18 cellular contexts compared by ENCODE assay signal in genomic region chr12:9106610-9107541, GRCh38. TPM values are rescaled to one million over a fixed set of nuclear protein-coding genes. Genes with fewer than 3 reads are reported as not detected.
DNase-seq lines count a peak whose midpoint lies in the region; ATAC-seq and TF ChIP-seq lines count a peak whose summit lies in the region.
"Had no signal": no experiment of that assay in that cellular context is flagged by ENCODE, and none has a peak within 500 bp of the region (broad histone marks: within the 10 kb centered on the region; RNA-seq: fewer than 3 reads in every experiment).

No MANE protein-coding gene starts in this region.

- H3K27me3 Mint-ChIP-seq in activated T-cell treated with anti-CD3 and anti-CD28 coated beads, Interleukin-2, amount 50 U/mL, for 24 hours, result no peaks in the 10 kb centered on the region
- H3K27me3 Mint-ChIP-seq in glutamatergic neuron (ENCODE audit: unreplicated experiment), result no peaks in the 10 kb centered on the region
- H3K27me3 Mint-ChIP-seq: CD4-positive, CD25-positive, alpha-beta regulatory T cell had no signal

- no peak for DNase-seq in activated T-cell treated with anti-CD3 and anti-CD28 coated beads, Interleukin-2, amount 50 U/mL, for 24 hours
- no peak for DNase-seq in activated T-cell treated with anti-CD3 and anti-CD28 coated beads, Interleukin-2, amount 50 U/mL, for 48 hours
- DNase-seq in glutamatergic neuron (no peak), myocyte (ENCODE audit: low read depth) (peak; percentile 22), DMS114 treated with DMSO at 0.1 percent for 48 hours (lab: John Stamatoyannopoulos, UW; ENCODE audit: unreplicated experiment) (no peak)
- DNase-seq: CD4-positive, CD25-positive, alpha-beta regulatory T cell; CD8-positive, alpha-beta T cell; DMS 273 treated with DMSO at 0.1 percent for 48 hours; DMS53; DMS79 treated with DMSO at 0.1 percent for 48 hours; GF-D8; H9 had no signal

- H3K4me1 Mint-ChIP-seq in activated T-cell treated with anti-CD3 and anti-CD28 coated beads, Interleukin-2, amount 50 U/mL, for 24 hours (ENCODE audit: low read depth), result peaks cover 18% of the 10 kb centered on the region
- H3K4me1 Mint-ChIP-seq in glutamatergic neuron (ENCODE audit: low read depth, unreplicated experiment), result peaks cover 19% of the 10 kb centered on the region
- H3K4me1 Mint-ChIP-seq: B cell; CD4-positive, CD25-positive, alpha-beta regulatory T cell; GM23338; H9 had no signal

- H3K27ac Mint-ChIP-seq in activated T-cell treated with anti-CD3 and anti-CD28 coated beads, Interleukin-2, amount 50 U/mL, for 24 hours, result peak overlapping the region; percentile 22
- H3K27ac Mint-ChIP-seq in glutamatergic neuron (ENCODE audit: unreplicated experiment), result peak overlapping the region; percentile 92
- H3K27ac Mint-ChIP-seq: B cell; CD4-positive, CD25-positive, alpha-beta regulatory T cell; CD8-positive, alpha-beta T cell; GM23338; H9 had no signal

- no peak overlapping the region for H3K4me3 Mint-ChIP-seq in activated T-cell treated with anti-CD3 and anti-CD28 coated beads, Interleukin-2, amount 50 U/mL, for 24 hours
- H3K4me3 Mint-ChIP-seq in glutamatergic neuron (ENCODE audit: unreplicated experiment), result peak overlapping the region; percentile 72
- H3K4me3 Mint-ChIP-seq: B cell; CD4-positive, CD25-positive, alpha-beta regulatory T cell; CD8-positive, alpha-beta T cell; GM23338; H9 had no signal

- no peaks in the 10 kb centered on the region for H3K36me3 Mint-ChIP-seq in activated T-cell treated with anti-CD3 and anti-CD28 coated beads, Interleukin-2, amount 50 U/mL, for 24 hours (ENCODE audit: low read depth)
- H3K36me3 Mint-ChIP-seq in glutamatergic neuron (ENCODE audit: unreplicated experiment), result no peaks in the 10 kb centered on the region
- H3K36me3 Mint-ChIP-seq: CD4-positive, CD25-positive, alpha-beta regulatory T cell had no signal

- no peaks in the 10 kb centered on the region for H3K9me3 Mint-ChIP-seq in activated T-cell treated with anti-CD3 and anti-CD28 coated beads, Interleukin-2, amount 50 U/mL, for 24 hours
- no peaks in the 10 kb centered on the region for H3K9me3 Mint-ChIP-seq in glutamatergic neuron (ENCODE audit: unreplicated experiment)
- H3K9me3 Mint-ChIP-seq: CD4-positive, CD25-positive, alpha-beta regulatory T cell; CD8-positive, alpha-beta T cell; GM23338; H9 had no signal

- no peak for TF ChIP-seq CTCF in glutamatergic neuron (IDR thresholded peaks at IDR 0.05; ENCODE audit: partially characterized antibody, unreplicated experiment)

- no peak for ATAC-seq in HG02763 (IDR thresholded peaks at IDR 0.05; ENCODE audit: unreplicated experiment)
- ATAC-seq: CD8-positive, alpha-beta T cell; GM23338; HCT116 had no signal

RNA-seq across cellular contexts. Expression of gene A2M, which starts 8.8 kb away (rescaled TPM):
- total RNA-seq in glutamatergic neuron (ENCODE audit: unreplicated experiment) (346 TPM), myocyte (0.99 and 18.9 TPM in 2 replicates)
- polyA plus RNA-seq in myocyte (2012), result 19.8 TPM
- total RNA-seq: B cell; CD4-positive, CD25-positive, alpha-beta regulatory T cell; CD8-positive, alpha-beta T cell; Daoy; G401; GM23338 had no signal
- polyA plus RNA-seq: CD4-positive, CD25-positive, alpha-beta regulatory T cell had no signal

Comparison
In these comparisons a context has a peak if more than half of its experiments do, and no peak if none do; other contexts are left out.
1. RNA of gene A2M, which starts 8.8 kb away (total RNA-seq): 346 TPM in glutamatergic neuron (single experiment); 0.99 to 18.9 TPM in myocyte; every median in the first group is over 10 times any median in the second.